Comparison of ENCODE assay signal across 1 cellular context in the genomic region with DNA sequence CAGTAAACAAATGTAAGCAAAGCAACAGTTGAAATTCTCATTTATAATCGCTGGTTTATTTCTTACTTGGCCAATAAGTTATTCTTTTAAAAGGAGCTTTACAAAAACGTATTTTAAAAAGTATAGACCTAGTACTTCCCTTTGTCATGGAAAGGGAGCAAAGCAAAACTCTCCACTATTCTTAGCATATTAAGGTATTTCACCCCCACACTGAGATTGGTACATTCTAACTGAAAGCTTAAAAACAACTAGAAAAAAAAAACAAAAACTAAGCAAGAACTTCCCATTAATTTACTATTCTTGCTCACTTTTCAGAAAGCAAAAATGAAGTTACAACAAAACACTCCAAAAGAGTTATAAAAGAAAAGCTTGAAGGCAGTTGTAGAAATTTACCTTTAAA.
TF ChIP-seq lines count a peak whose summit lies in the region.

No MANE protein-coding gene starts in this region.

TF ChIP-seq in HepG2, 621 proteins besides CTCF, POLR2A, EP300 and RAD21:
- TF ChIP-seq ZNF670 (CRISPR knock-in tag; IDR thresholded peaks at IDR 0.05; ENCODE audit: borderline replicate concordance) = no peak
- TF ChIP-seq, protein P1, sequence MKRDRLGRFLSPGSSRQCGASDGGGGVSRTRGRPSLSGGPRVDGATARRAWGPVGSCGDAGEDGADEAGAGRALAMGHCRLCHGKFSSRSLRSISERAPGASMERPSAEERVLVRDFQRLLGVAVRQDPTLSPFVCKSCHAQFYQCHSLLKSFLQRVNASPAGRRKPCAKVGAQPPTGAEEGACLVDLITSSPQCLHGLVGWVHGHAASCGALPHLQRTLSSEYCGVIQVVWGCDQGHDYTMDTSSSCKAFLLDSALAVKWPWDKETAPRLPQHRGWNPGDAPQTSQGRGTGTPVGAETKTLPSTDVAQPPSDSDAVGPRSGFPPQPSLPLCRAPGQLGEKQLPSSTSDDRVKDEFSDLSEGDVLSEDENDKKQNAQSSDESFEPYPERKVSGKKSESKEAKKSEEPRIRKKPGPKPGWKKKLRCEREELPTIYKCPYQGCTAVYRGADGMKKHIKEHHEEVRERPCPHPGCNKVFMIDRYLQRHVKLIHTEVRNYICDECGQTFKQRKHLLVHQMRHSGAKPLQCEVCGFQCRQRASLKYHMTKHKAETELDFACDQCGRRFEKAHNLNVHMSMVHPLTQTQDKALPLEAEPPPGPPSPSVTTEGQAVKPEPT (CRISPR knock-in tag; IDR thresholded peaks at IDR 0.05; ENCODE audit: low read depth) = no peak
- TF ChIP-seq ATF1 (CRISPR knock-in tag; IDR thresholded peaks at IDR 0.05) = no peak
- TF ChIP-seq, protein P2, sequence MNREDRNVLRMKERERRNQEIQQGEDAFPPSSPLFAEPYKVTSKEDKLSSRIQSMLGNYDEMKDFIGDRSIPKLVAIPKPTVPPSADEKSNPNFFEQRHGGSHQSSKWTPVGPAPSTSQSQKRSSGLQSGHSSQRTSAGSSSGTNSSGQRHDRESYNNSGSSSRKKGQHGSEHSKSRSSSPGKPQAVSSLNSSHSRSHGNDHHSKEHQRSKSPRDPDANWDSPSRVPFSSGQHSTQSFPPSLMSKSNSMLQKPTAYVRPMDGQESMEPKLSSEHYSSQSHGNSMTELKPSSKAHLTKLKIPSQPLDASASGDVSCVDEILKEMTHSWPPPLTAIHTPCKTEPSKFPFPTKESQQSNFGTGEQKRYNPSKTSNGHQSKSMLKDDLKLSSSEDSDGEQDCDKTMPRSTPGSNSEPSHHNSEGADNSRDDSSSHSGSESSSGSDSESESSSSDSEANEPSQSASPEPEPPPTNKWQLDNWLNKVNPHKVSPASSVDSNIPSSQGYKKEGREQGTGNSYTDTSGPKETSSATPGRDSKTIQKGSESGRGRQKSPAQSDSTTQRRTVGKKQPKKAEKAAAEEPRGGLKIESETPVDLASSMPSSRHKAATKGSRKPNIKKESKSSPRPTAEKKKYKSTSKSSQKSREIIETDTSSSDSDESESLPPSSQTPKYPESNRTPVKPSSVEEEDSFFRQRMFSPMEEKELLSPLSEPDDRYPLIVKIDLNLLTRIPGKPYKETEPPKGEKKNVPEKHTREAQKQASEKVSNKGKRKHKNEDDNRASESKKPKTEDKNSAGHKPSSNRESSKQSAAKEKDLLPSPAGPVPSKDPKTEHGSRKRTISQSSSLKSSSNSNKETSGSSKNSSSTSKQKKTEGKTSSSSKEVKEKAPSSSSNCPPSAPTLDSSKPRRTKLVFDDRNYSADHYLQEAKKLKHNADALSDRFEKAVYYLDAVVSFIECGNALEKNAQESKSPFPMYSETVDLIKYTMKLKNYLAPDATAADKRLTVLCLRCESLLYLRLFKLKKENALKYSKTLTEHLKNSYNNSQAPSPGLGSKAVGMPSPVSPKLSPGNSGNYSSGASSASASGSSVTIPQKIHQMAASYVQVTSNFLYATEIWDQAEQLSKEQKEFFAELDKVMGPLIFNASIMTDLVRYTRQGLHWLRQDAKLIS (CRISPR knock-in tag; IDR thresholded peaks at IDR 0.05) = no peak
- TF ChIP-seq SIX1 (CRISPR knock-in tag; IDR thresholded peaks at IDR 0.05; ENCODE audit: borderline replicate concordance) = no peak
- TF ChIP-seq ZNF3 (CRISPR knock-in tag; IDR thresholded peaks at IDR 0.05) = no peak
